In genomic region chr1:22557341-22557950, GRCh38 we compare ENCODE assay signal across 1 cellular context.
TF ChIP-seq lines count a peak whose summit lies in the region.

No MANE protein-coding gene starts in this region.

TF ChIP-seq in H1, 55 proteins besides CTCF, POLR2A, EP300 and RAD21 (continued from another document):
- TF ChIP-seq BACH1 (IDR thresholded peaks at IDR 0.05; ENCODE audit: low read length) (no peak), JUND (IDR thresholded peaks at IDR 0.05; ENCODE audit: low read length) (no peak), EZH2 (IDR thresholded peaks at IDR 0.05; ENCODE audit: low read depth, low read length, severe bottlenecking) (no peak), BRCA1 (IDR thresholded peaks at IDR 0.05; ENCODE audit: low read depth, low read length) (no peak)
